1 cellular context compared by ENCODE assay signal in the genomic region with DNA sequence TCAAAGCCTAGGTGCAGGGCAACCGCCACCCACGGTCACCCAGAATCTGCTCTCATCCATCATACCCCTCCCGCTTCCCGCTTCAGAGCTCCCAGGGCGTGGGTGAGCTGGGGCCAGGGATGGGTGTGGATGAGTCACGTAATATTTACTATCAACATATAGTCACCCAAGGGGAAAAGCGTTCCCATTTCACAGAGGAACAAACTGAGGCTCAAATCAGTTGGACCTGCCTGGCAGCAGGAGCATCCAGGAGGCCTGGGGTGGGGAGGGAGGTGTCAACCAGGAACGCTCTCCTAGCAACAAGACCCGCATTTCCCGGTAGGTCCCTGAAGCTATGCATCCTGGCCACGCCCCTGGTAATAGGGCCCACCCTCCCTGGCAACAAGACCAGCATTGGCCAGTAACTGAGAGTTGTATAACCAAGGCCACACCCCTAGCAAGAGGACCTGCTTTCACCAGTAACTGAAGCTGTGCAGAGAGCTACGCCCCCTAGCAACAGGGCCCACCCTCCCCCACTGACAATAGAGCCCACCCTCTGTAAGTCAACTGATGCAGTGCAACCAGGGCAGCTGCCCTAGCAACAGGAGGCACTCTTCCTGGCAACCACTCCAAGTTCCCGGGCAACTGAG.
TF ChIP-seq lines count a peak whose summit lies in the region.

No MANE protein-coding gene starts in this region.

TF ChIP-seq in H1, 55 proteins besides CTCF, POLR2A, EP300 and RAD21:
- TF ChIP-seq JUND (IDR thresholded peaks at IDR 0.05; ENCODE audit: low read length) (no peak), KDM5A (IDR thresholded peaks at IDR 0.05; ENCODE audit: low read length) (no peak), TCF12 (IDR thresholded peaks at IDR 0.05; ENCODE audit: low read depth, low read length) (0 out of 2 replicates have a peak, but pooled peaks have one; percentile 1), NANOG (IDR thresholded peaks at IDR 0.05; ENCODE audit: insufficient read depth, low read depth, low read length, poor library complexity, severe bottlenecking) (no peak), KDM1A (IDR thresholded peaks at IDR 0.05; ENCODE audit: borderline replicate concordance, low read length) (peak; percentile 99), CEBPB (IDR thresholded peaks at IDR 0.05; ENCODE audit: low read depth, low read length) (no peak), ZNF274 (IDR thresholded peaks at IDR 0.05; ENCODE audit: borderline replicate concordance, extremely low read depth, low read length) (no peak), GABPA (IDR thresholded peaks at IDR 0.05; ENCODE audit: borderline replicate concordance, insufficient read depth, low read length) (no peak), SIRT6 (IDR thresholded peaks at IDR 0.05; ENCODE audit: low read length) (no peak), SIN3A (conservative IDR thresholded peaks at IDR 0.05 in 1 of 2, IDR thresholded peaks at IDR 0.05 in 1 of 2; ENCODE audit: low read depth in 1 of 2, low read length in 2 of 2) (peak in 1 of 2 experiments; percentile 67; a peak in 1 of 4 replicates), HDAC2 (IDR thresholded peaks at IDR 0.05; ENCODE audit: borderline replicate concordance in 1 of 2, low read depth in 2 of 2, low read length in 2 of 2) (no peak; a peak in 1 of 4 replicates), CREB1 (IDR thresholded peaks at IDR 0.05) (no peak), PHF8 (conservative IDR thresholded peaks at IDR 0.05; ENCODE audit: low read depth, low read length) (no peak), POU5F1 (IDR thresholded peaks at IDR 0.05; ENCODE audit: low read depth, low read length) (no peak), RNF2 (IDR thresholded peaks at IDR 0.05; ENCODE audit: borderline replicate concordance, low read depth, low read length, missing control alignments, poor library complexity, severe bottlenecking) (no peak), CHD1 (IDR thresholded peaks at IDR 0.05; ENCODE audit: low read depth, low read length) (no peak), YY1 (IDR thresholded peaks at IDR 0.05; ENCODE audit: low read depth, low read length) (no peak), SP1 (IDR thresholded peaks at IDR 0.05; ENCODE audit: low read depth, low read length) (peak; percentile 90), TAF7 (optimal IDR thresholded peaks at IDR 0.05; ENCODE audit: borderline replicate concordance, low read depth, low read length) (no peak), SP2 (IDR thresholded peaks at IDR 0.05; ENCODE audit: low read length) (no peak), RXRA (IDR thresholded peaks at IDR 0.05; ENCODE audit: insufficient read depth, low read depth, low read length) (no peak), RFX5 (IDR thresholded peaks at IDR 0.05; ENCODE audit: borderline replicate concordance, low read depth, low read length) (peak; percentile 65; the same call in 1 of the 2 replicates), SAP30 (IDR thresholded peaks at IDR 0.05; ENCODE audit: insufficient read depth, insufficient replicate concordance, low read length) (no peak), KDM4A (IDR thresholded peaks at IDR 0.05; ENCODE audit: low read depth, low read length, severe bottlenecking) (no peak), BRCA1 (IDR thresholded peaks at IDR 0.05; ENCODE audit: low read depth, low read length) (no peak), CHD2 (IDR thresholded peaks at IDR 0.05; ENCODE audit: low read length) (no peak)
- TF ChIP-seq, protein P1, sequence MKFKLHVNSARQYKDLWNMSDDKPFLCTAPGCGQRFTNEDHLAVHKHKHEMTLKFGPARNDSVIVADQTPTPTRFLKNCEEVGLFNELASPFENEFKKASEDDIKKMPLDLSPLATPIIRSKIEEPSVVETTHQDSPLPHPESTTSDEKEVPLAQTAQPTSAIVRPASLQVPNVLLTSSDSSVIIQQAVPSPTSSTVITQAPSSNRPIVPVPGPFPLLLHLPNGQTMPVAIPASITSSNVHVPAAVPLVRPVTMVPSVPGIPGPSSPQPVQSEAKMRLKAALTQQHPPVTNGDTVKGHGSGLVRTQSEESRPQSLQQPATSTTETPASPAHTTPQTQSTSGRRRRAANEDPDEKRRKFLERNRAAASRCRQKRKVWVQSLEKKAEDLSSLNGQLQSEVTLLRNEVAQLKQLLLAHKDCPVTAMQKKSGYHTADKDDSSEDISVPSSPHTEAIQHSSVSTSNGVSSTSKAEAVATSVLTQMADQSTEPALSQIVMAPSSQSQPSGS (IDR thresholded peaks at IDR 0.05; ENCODE audit: low read length) = no peak
TF ChIP-seq in H1: peak in this region for 5.
